Comparison of ENCODE assay signal across 12 cellular contexts in the genomic region with DNA sequence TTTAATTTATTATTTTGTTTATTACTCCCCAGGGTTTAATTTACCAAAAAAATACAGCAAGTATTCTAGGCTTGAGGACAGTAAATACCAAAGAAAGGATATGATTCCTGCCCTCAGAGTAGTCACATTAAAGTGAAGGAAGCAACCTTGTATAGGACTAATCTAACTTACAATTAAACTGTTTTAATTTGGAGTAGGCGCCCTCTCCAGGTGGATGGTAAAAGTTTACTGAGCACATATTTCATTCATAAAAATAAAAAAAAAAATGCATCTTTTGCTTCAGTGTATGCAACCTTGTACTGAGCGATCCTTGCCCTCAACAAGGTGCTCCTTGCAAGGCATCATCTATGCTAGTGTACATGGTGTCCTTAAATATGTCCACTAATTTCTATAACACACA.
DNase-seq lines count a peak whose midpoint lies in the region; ATAC-seq, FAIRE-seq and TF ChIP-seq lines count a peak whose summit lies in the region.
"Had no signal": no experiment of that assay in that cellular context is flagged by ENCODE, and none has a peak within 500 bp of the region (broad histone marks: within the 10 kb centered on the region; RNA-seq: fewer than 3 reads in every experiment).

No MANE protein-coding gene starts in this region.

- H3K9me3 Mint-ChIP-seq in activated CD4-positive, alpha-beta memory T cell treated with anti-CD3 and anti-CD28 coated beads, Interleukin-2, amount 10 ng/mL, durations not matched to agents 7 days and 5 days, result peaks cover 2% of the 10 kb centered on the region

- 21 to 29% methylated on average over 2 of the region's 2 CpGs for WGBS in pancreas, 2 donors
- 47% methylated on average over 2 of the region's 2 CpGs for WGBS in right cardiac atrium

- H3K27me3 ChIP-seq in pancreas (peaks cover 0 to 4% (median 0%) of the 10 kb centered on the region in 4 donors), right cardiac atrium (ENCODE audit: control insufficient read depth, insufficient read depth) (no peaks in the 10 kb centered on the region)
- H3K27me3 ChIP-seq: gastroesophageal sphincter, spleen had no signal

- no peaks in the 10 kb centered on the region for H3K4me1 Mint-ChIP-seq in activated CD4-positive, alpha-beta memory T cell treated with anti-CD3 and anti-CD28 coated beads, Interleukin-2, amount 10 ng/mL, durations not matched to agents 7 days and 5 days
- H3K4me1 Mint-ChIP-seq: T-cell had no signal

- H3K4me3 ChIP-seq in choroid plexus epithelial cell (ENCODE audit: low read depth, low read length), result no peak overlapping the region
- no peak overlapping the region for H3K4me3 ChIP-seq in pancreas
- no peak overlapping the region for H3K4me3 ChIP-seq in right cardiac atrium (ENCODE audit: low read length)
- H3K4me3 ChIP-seq: gastroesophageal sphincter, spleen had no signal

- H3K27ac ChIP-seq in pancreas, result no peak overlapping the region
- H3K27ac ChIP-seq in right cardiac atrium (ENCODE audit: low read length), result no peak overlapping the region
- H3K27ac ChIP-seq: gastroesophageal sphincter, spleen had no signal

- POLR2A ChIA-PET in activated CD4-positive, alpha-beta memory T cell treated with anti-CD3 and anti-CD28 coated beads, Interleukin-2, amount 10 ng/mL, durations not matched to agents 7 days and 5 days (lab: Charles Lee), result no interaction called here

- peak in 3 of 4 donors; percentile 40 to 59 (median 50) for ATAC-seq in pancreas
- no peak for ATAC-seq in right cardiac atrium
- no peak for ATAC-seq in GM19455 (IDR thresholded peaks at IDR 0.05; ENCODE audit: unreplicated experiment)
- ATAC-seq: gastroesophageal sphincter, T-cell had no signal

- no peak overlapping the region for H3K4me3 Mint-ChIP-seq in activated CD4-positive, alpha-beta memory T cell treated with anti-CD3 and anti-CD28 coated beads, Interleukin-2, amount 10 ng/mL, durations not matched to agents 7 days and 5 days
- H3K4me3 Mint-ChIP-seq: T-cell had no signal

- CTCF ChIA-PET in activated CD4-positive, alpha-beta memory T cell treated with anti-CD3 and anti-CD28 coated beads, Interleukin-2, amount 10 ng/mL, durations not matched to agents 7 days and 5 days (lab: Charles Lee), result no interaction called here

- H3K4me1 ChIP-seq in pancreas (no peaks in the 10 kb centered on the region), right cardiac atrium (ENCODE audit: control insufficient read depth, insufficient read depth, low read length) (no peaks in the 10 kb centered on the region)
- H3K4me1 ChIP-seq: gastroesophageal sphincter, spleen had no signal

- intact Hi-C loops in pancreas (cut with DNase I) (loop anchor here in 1 of 3 donors (10.0 kb wide), 1 partner anchor 341 kb away; no protein-coding TSS in a partner anchor), right cardiac atrium (cut with DNase I) (no loop called here)

- H3K27ac Mint-ChIP-seq in activated CD4-positive, alpha-beta memory T cell treated with anti-CD3 and anti-CD28 coated beads, Interleukin-2, amount 10 ng/mL, durations not matched to agents 7 days and 5 days, result no peak overlapping the region
- H3K27ac Mint-ChIP-seq: T-cell had no signal

- no peaks in the 10 kb centered on the region for H3K36me3 ChIP-seq in pancreas
- H3K36me3 ChIP-seq: gastroesophageal sphincter, spleen had no signal

- peak; percentile 0 for DNase-seq in NCI-H2107 treated with DMSO at 0.1 percent for 48 hours (lab: John Stamatoyannopoulos, UW; ENCODE audit: unreplicated experiment)
- no peak for DNase-seq in NCI-H2107 (lab: John Stamatoyannopoulos, UW)
- peak; percentile 29 for DNase-seq in NCI-H69 (lab: John Stamatoyannopoulos, UW)
- DNase-seq in choroid plexus epithelial cell (ENCODE audit: low read depth), result peak; percentile 37
- peak in 1 of 6 donors; percentile 17 for DNase-seq in pancreas
- DNase-seq in right cardiac atrium, result no peak
- DNase-seq in activated CD4-positive, alpha-beta memory T cell treated with anti-CD3 and anti-CD28 coated beads, Interleukin-2, amount 10 ng/mL, durations not matched to agents 7 days and 5 days, result no peak
- DNase-seq: MV-4-11, spleen, T-cell had no signal

- H3K27me3 Mint-ChIP-seq in activated CD4-positive, alpha-beta memory T cell treated with anti-CD3 and anti-CD28 coated beads, Interleukin-2, amount 10 ng/mL, durations not matched to agents 7 days and 5 days, result no peaks in the 10 kb centered on the region

- peak; percentile 20 for FAIRE-seq in pancreas (lab: Jason Lieb, UNC)

- peak; percentile 29 for TF ChIP-seq CTCF in choroid plexus epithelial cell (conservative IDR thresholded peaks at IDR 0.05; ENCODE audit: low read depth, low read length)
- TF ChIP-seq CTCF in pancreas (IDR thresholded peaks at IDR 0.05), result no peak

- no peaks in the 10 kb centered on the region for H3K36me3 Mint-ChIP-seq in activated CD4-positive, alpha-beta memory T cell treated with anti-CD3 and anti-CD28 coated beads, Interleukin-2, amount 10 ng/mL, durations not matched to agents 7 days and 5 days (ENCODE audit: low read depth)
- H3K36me3 Mint-ChIP-seq: T-cell had no signal

- H3K9me3 ChIP-seq in pancreas (no peaks in the 10 kb centered on the region), right cardiac atrium (ENCODE audit: control insufficient read depth, low read length) (no peaks in the 10 kb centered on the region)
- H3K9me3 ChIP-seq: gastroesophageal sphincter had no signal

Comparison
In these comparisons a context has a peak if more than half of its experiments do, and no peak if none do; other contexts are left out.
1. DNase-seq: peak in NCI-H2107 treated with DMSO at 0.1 percent for 48 hours (single experiment), NCI-H69 (single experiment) and choroid plexus epithelial cell (single experiment); none in NCI-H2107 (single experiment), right cardiac atrium (0 of 3) and activated CD4-positive, alpha-beta memory T cell treated with anti-CD3 and anti-CD28 coated beads, Interleukin-2, amount 10 ng/mL, durations not matched to agents 7 days and 5 days (single experiment).
2. ATAC-seq: peak in pancreas (3 of 4); none in right cardiac atrium (0 of 2) and GM19455 (single experiment).